ENCODE assay signal across 35 cellular contexts in the genomic region with DNA sequence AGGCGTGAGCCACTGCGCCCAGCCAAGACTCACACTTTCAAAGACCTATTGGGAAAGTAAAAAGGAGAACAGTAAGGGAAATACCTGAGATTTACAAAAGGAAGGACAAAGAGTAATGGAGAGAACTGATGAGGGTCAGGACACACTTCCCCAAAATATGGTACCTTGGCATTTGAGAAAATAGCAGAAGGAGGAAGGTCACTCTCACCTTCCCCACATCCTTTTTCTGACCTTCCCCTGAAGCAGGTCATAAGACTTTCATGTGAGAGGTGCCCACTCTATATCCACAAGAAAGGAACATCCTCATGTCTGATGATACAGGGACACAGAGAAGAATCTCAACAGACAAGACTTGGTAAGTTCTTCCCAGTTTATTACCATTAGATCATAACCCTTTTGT.
DNase-seq lines count a peak whose midpoint lies in the region; ATAC-seq, FAIRE-seq and TF ChIP-seq lines count a peak whose summit lies in the region.
"Had no signal": no experiment of that assay in that cellular context is flagged by ENCODE, and none has a peak within 500 bp of the region (broad histone marks: within the 10 kb centered on the region; RNA-seq: fewer than 3 reads in every experiment).

No MANE protein-coding gene starts in this region.

- H3K9me3 Mint-ChIP-seq in stimulated activated memory B cell treated with anti-CD40 and anti-IgM and Interleukin-4, amounts not matched to agents 10 μg/mL and 1 μg/mL and 100 μg/mL, for 72 hours: peaks cover 6% of the 10 kb centered on the region
- peaks cover 5 to 7% of the 10 kb centered on the region in 2 donors for H3K9me3 Mint-ChIP-seq in stimulated activated naive B cell treated with anti-CD40 and anti-IgM and Interleukin-4, amounts not matched to agents 10 μg/mL and 1 μg/mL and 100 μg/mL, for 72 hours
- H3K9me3 Mint-ChIP-seq: CD4-positive, alpha-beta T cell; CD8-positive, alpha-beta T cell had no signal

- no peak overlapping the region for H3K27ac ChIP-seq in H1 (ENCODE audit: low read depth, low read length)
- no peak overlapping the region for H3K27ac ChIP-seq in neuronal stem cell (replicated peaks; ENCODE audit: low read length)
- no peak overlapping the region for H3K27ac ChIP-seq in mammary epithelial cell (ENCODE audit: insufficient read depth, low read depth, low read length)
- H3K27ac ChIP-seq: 22Rv1; A549; BLaER1; BLaER1 treated with 17β-estradiol and CSF1 and Interleukin-3, amounts not matched to agents 10 nM and 100 nM; C4-2B had no signal

- H3K4me3 ChIP-seq in H1 (ENCODE audit: extremely low read depth in 1 of 4, insufficient read depth in 2 of 4, low read depth in 3 of 4, low read length in 4 of 4) (no peak overlapping the region), neuronal stem cell (ENCODE audit: low read length in 2 of 2) (no peak overlapping the region), mammary epithelial cell (replicated peaks in 1 of 3; ENCODE audit: insufficient read depth in 1 of 3, low read depth in 2 of 3, low read length in 3 of 3) (no peak overlapping the region)
- H3K4me3 ChIP-seq: A549; BLaER1; BLaER1 treated with 17β-estradiol and CSF1 and Interleukin-3, amounts not matched to agents 10 nM and 100 nM had no signal

- no peak for TF ChIP-seq RAD21 in H1 (IDR thresholded peaks at IDR 0.05 in 1 of 2, conservative IDR thresholded peaks at IDR 0.05 in 1 of 2; ENCODE audit: low read depth in 2 of 2, low read length in 2 of 2)

- H2AK5ac ChIP-seq in H1 (ENCODE audit: low read depth, low read length) (no peak overlapping the region), neuronal stem cell (ENCODE audit: low read depth, low read length) (no peak overlapping the region)

- ATAC-seq in stimulated activated memory B cell treated with anti-CD40 and anti-IgM and Interleukin-4, amounts not matched to agents 10 μg/mL and 1 μg/mL and 100 μg/mL, for 72 hours: peak; percentile 65
- peak; percentile 77 for ATAC-seq in stimulated activated naive B cell treated with anti-CD40 and anti-IgM and Interleukin-4, amounts not matched to agents 10 μg/mL and 1 μg/mL and 100 μg/mL, for 72 hours (replicated peaks)
- ATAC-seq: A549; CD8-positive, alpha-beta T cell had no signal

- no peak overlapping the region for H2AFZ ChIP-seq in H1 (ENCODE audit: low read length)
- H2AFZ ChIP-seq in neuronal stem cell (ENCODE audit: low read length): no peak overlapping the region
- no peak overlapping the region for H2AFZ ChIP-seq in mammary epithelial cell (ENCODE audit: low read depth, low read length)

- TF ChIP-seq POLR2A in H1 (IDR thresholded peaks at IDR 0.05; ENCODE audit: control extremely low read depth in 1 of 2, low read depth in 2 of 2, low read length in 2 of 2): no peak

- H4K5ac ChIP-seq in H1 (ENCODE audit: insufficient read length, low read depth, low read length): no peak overlapping the region

- H4K91ac ChIP-seq in H1 (replicated peaks; ENCODE audit: insufficient read length, low read length) (no peak overlapping the region), neuronal stem cell (ENCODE audit: low read depth, low read length, poor library complexity) (no peak overlapping the region)

- dilution Hi-C loops in mammary epithelial cell (cut with HindIII; ENCODE audit: low sequenced_read_pairs): no loop called here

- no peak for TF ChIP-seq EP300 in H1 (IDR thresholded peaks at IDR 0.05; ENCODE audit: borderline replicate concordance in 1 of 2, low read depth in 2 of 2, low read length in 2 of 2)

- H2BK20ac ChIP-seq in H1 (ENCODE audit: low read length): no peak overlapping the region

- H3K79me2 ChIP-seq in H1 (ENCODE audit: control insufficient read depth in 1 of 2, insufficient read depth in 2 of 2, low read length in 2 of 2) (no peaks in the 10 kb centered on the region), mammary epithelial cell (ENCODE audit: insufficient read depth, low read length) (no peaks in the 10 kb centered on the region)

- no peak for TF ChIP-seq CTCF in H1 (IDR thresholded peaks at IDR 0.05; ENCODE audit: control extremely low read depth in 1 of 3, insufficient read depth in 1 of 3, low read depth in 1 of 3, low read length in 3 of 3)
- TF ChIP-seq CTCF in mammary epithelial cell (conservative IDR thresholded peaks at IDR 0.05 in 1 of 2, IDR thresholded peaks at IDR 0.05 in 1 of 2; ENCODE audit: extremely low read depth in 1 of 2, insufficient read depth in 1 of 2, low read depth in 1 of 2, low read length in 2 of 2): no peak

- H3K23me2 ChIP-seq in H1 (ENCODE audit: low read depth, low read length): no peaks in the 10 kb centered on the region

- H3K4me3 Mint-ChIP-seq in stimulated activated memory B cell treated with anti-CD40 and anti-IgM and Interleukin-4, amounts not matched to agents 10 μg/mL and 1 μg/mL and 100 μg/mL, for 72 hours: no peak overlapping the region
- no peak overlapping the region for H3K4me3 Mint-ChIP-seq in stimulated activated naive B cell treated with anti-CD40 and anti-IgM and Interleukin-4, amounts not matched to agents 10 μg/mL and 1 μg/mL and 100 μg/mL, for 72 hours
- H3K4me3 Mint-ChIP-seq: B cell; CD14-positive monocyte; CD4-positive, alpha-beta memory T cell; CD4-positive, alpha-beta T cell; CD4-positive, CD25-positive, alpha-beta regulatory T cell; CD8-positive, alpha-beta memory T cell; CD8-positive, alpha-beta T cell had no signal

- POLR2A ChIA-PET in H1 (lab: Charles Lee; ENCODE audit: partially characterized antibody): no interaction called here

- intact Hi-C loops in mammary epithelial cell (cut with micrococcal nuclease): no loop called here

- no peak overlapping the region for H2BK5ac ChIP-seq in H1 (ENCODE audit: low read depth, low read length)
- no peak overlapping the region for H2BK5ac ChIP-seq in neuronal stem cell (ENCODE audit: low read length)

- in situ Hi-C loops in mammary epithelial cell (cut with MboI; ENCODE audit: low sequenced_read_pairs in 2 of 2): no loop called here

- BruUV-seq in mammary epithelial cell (replicated peaks; lab: Mats Ljungman, UMichigan): no TSS peak

- H3K27me3 ChIP-seq in H1 (replicated peaks in 1 of 4; ENCODE audit: control insufficient read depth in 3 of 4, extremely low read depth in 1 of 4, insufficient read depth in 3 of 4, low read length in 3 of 4) (no peaks in the 10 kb centered on the region), neuronal stem cell (ENCODE audit: control insufficient read depth in 3 of 3, insufficient read depth in 3 of 3, low read depth in 1 of 3, low read length in 3 of 3) (no peaks in the 10 kb centered on the region), mammary epithelial cell (ENCODE audit: insufficient read depth, low read length) (no peaks in the 10 kb centered on the region)
- H3K27me3 ChIP-seq: BE2C; BLaER1; BLaER1 treated with 17β-estradiol and CSF1 and Interleukin-3, amounts not matched to agents 10 nM and 100 nM had no signal

- CTCF ChIA-PET in H1 (lab: Charles Lee; ENCODE audit: partially characterized antibody): no interaction called here
- CTCF ChIA-PET in mammary epithelial cell (lab: Charles Lee; ENCODE audit: low non-redundant PET): no interaction called here

- no peaks in the 10 kb centered on the region for H3K79me1 ChIP-seq in H1 (ENCODE audit: low read depth, low read length)
- no peaks in the 10 kb centered on the region for H3K79me1 ChIP-seq in neuronal stem cell (ENCODE audit: low read depth, low read length)

- H3K9me3 ChIP-seq in H1 (ENCODE audit: insufficient read depth in 2 of 2, low read depth in 1 of 2, low read length in 1 of 2): peaks cover 0 to 5% of the 10 kb centered on the region in 2 experiments; a peak in 1 of 4 replicates
- peaks cover 4 to 7% of the 10 kb centered on the region in 2 donors for H3K9me3 ChIP-seq in neuronal stem cell (replicated peaks in 1 of 2; ENCODE audit: control insufficient read depth in 2 of 2, insufficient read depth in 1 of 2, low read depth in 1 of 2, low read length in 2 of 2)
- no peaks in the 10 kb centered on the region for H3K9me3 ChIP-seq in mammary epithelial cell (replicated peaks; ENCODE audit: insufficient read depth, low read length)
- H3K9me3 ChIP-seq: A549, BE2C, BLaER1, Caco-2 had no signal

- H4K20me1 ChIP-seq in H1 (replicated peaks in 1 of 2; ENCODE audit: control insufficient read depth in 1 of 2, insufficient read depth in 2 of 2, low read length in 2 of 2) (no peaks in the 10 kb centered on the region), mammary epithelial cell (ENCODE audit: insufficient read depth, low read length) (no peaks in the 10 kb centered on the region)
- H4K20me1 ChIP-seq: BLaER1; BLaER1 treated with 17β-estradiol and CSF1 and Interleukin-3, amounts not matched to agents 10 nM and 100 nM had no signal

- no peak overlapping the region for H4K8ac ChIP-seq in H1 (ENCODE audit: extremely low read depth, insufficient read depth, low read length)
- H4K8ac ChIP-seq in neuronal stem cell (ENCODE audit: low read depth, low read length): no peak overlapping the region

- no peaks in the 10 kb centered on the region for H3K4me1 Mint-ChIP-seq in stimulated activated memory B cell treated with anti-CD40 and anti-IgM and Interleukin-4, amounts not matched to agents 10 μg/mL and 1 μg/mL and 100 μg/mL, for 72 hours
- peaks cover 4 to 7% of the 10 kb centered on the region in 2 donors for H3K4me1 Mint-ChIP-seq in stimulated activated naive B cell treated with anti-CD40 and anti-IgM and Interleukin-4, amounts not matched to agents 10 μg/mL and 1 μg/mL and 100 μg/mL, for 72 hours
- H3K4me1 Mint-ChIP-seq: CD14-positive monocyte; CD4-positive, CD25-positive, alpha-beta regulatory T cell; CD8-positive, alpha-beta memory T cell had no signal

- H3K14ac ChIP-seq in H1 (ENCODE audit: insufficient read length) (no peak overlapping the region), neuronal stem cell (ENCODE audit: low read length) (no peak overlapping the region)

- H3K36me3 ChIP-seq in H1 (ENCODE audit: control insufficient read depth in 2 of 4, insufficient read depth in 4 of 4, low read length in 3 of 4) (no peaks in the 10 kb centered on the region), neuronal stem cell (replicated peaks in 1 of 2; ENCODE audit: control insufficient read depth in 2 of 2, insufficient read depth in 2 of 2, low read length in 2 of 2) (no peaks in the 10 kb centered on the region), mammary epithelial cell (ENCODE audit: insufficient read depth, low read length) (no peaks in the 10 kb centered on the region)
- H3K36me3 ChIP-seq: BE2C; BLaER1; BLaER1 treated with 17β-estradiol and CSF1 and Interleukin-3, amounts not matched to agents 10 nM and 100 nM had no signal

- H3K23ac ChIP-seq in H1 (ENCODE audit: insufficient read length): no peak overlapping the region
- no peak overlapping the region for H3K23ac ChIP-seq in neuronal stem cell (ENCODE audit: low read depth, low read length, poor library complexity)

- 90% methylated on average over 2 of the region's 2 CpGs; no CpG with 5 or more reads in 1 of the 2 experiments for WGBS in H1 (ENCODE audit: extremely low coverage in 1 of 2, insufficient coverage in 1 of 2, insufficient read length in 1 of 2, insufficient replicate concordance in 2 of 2, low coverage in 1 of 2, low lambda C conversion rate in 2 of 2, missing lambda C conversion rate in 1 of 2), 2 experiments
- WGBS in neuronal stem cell (ENCODE audit: extremely low coverage in 2 of 2, insufficient read length in 2 of 2, insufficient replicate concordance in 1 of 2), 2 donors: no CpG with 5 or more reads among the region's 2 CpGs
- WGBS in mammary epithelial cell (ENCODE audit: low coverage, missing lambda C conversion rate): 100% methylated on average over 2 of the region's 2 CpGs

- H3K18ac ChIP-seq in H1 (ENCODE audit: extremely low read depth, low read length) (no peak overlapping the region), neuronal stem cell (ENCODE audit: low read length) (no peak overlapping the region)

- no peak for FAIRE-seq in H1 (lab: Jason Lieb, UNC)
- FAIRE-seq: A204.1, A549, D721Med had no signal

- H2BK12ac ChIP-seq in H1 (ENCODE audit: low read depth, low read length) (no peak overlapping the region), neuronal stem cell (ENCODE audit: low read length) (no peak overlapping the region)

- H2BK15ac ChIP-seq in H1 (ENCODE audit: low read length) (0 out of 2 replicates have a peak overlapping the region, but pooled peaks have one; percentile 16), neuronal stem cell (ENCODE audit: low read length) (no peak overlapping the region)

- no peaks in the 10 kb centered on the region for H3K27me3 Mint-ChIP-seq in stimulated activated memory B cell treated with anti-CD40 and anti-IgM and Interleukin-4, amounts not matched to agents 10 μg/mL and 1 μg/mL and 100 μg/mL, for 72 hours
- no peaks in the 10 kb centered on the region for H3K27me3 Mint-ChIP-seq in stimulated activated naive B cell treated with anti-CD40 and anti-IgM and Interleukin-4, amounts not matched to agents 10 μg/mL and 1 μg/mL and 100 μg/mL, for 72 hours
- H3K27me3 Mint-ChIP-seq: B cell; CD4-positive, alpha-beta memory T cell; CD4-positive, alpha-beta T cell; CD4-positive, CD25-positive, alpha-beta regulatory T cell; CD8-positive, alpha-beta memory T cell had no signal

- H2BK120ac ChIP-seq in H1 (replicated peaks; ENCODE audit: low read depth, low read length) (no peak overlapping the region), neuronal stem cell (ENCODE audit: low read depth, low read length) (no peak overlapping the region)

- no peak overlapping the region for H3K27ac Mint-ChIP-seq in stimulated activated memory B cell treated with anti-CD40 and anti-IgM and Interleukin-4, amounts not matched to agents 10 μg/mL and 1 μg/mL and 100 μg/mL, for 72 hours
- no peak overlapping the region for H3K27ac Mint-ChIP-seq in stimulated activated naive B cell treated with anti-CD40 and anti-IgM and Interleukin-4, amounts not matched to agents 10 μg/mL and 1 μg/mL and 100 μg/mL, for 72 hours
- H3K27ac Mint-ChIP-seq: B cell; CD14-positive monocyte; CD4-positive, alpha-beta T cell; CD4-positive, CD25-positive, alpha-beta regulatory T cell; CD8-positive, alpha-beta memory T cell; CD8-positive, alpha-beta T cell had no signal

- no peak overlapping the region for H3K56ac ChIP-seq in H1 (replicated peaks; ENCODE audit: insufficient read length, low read depth, low read length)

- H3K4ac ChIP-seq in H1 (replicated peaks; ENCODE audit: insufficient read length, low read depth, low read length) (no peak overlapping the region), neuronal stem cell (ENCODE audit: low read length) (no peak overlapping the region)

- H3K4me2 ChIP-seq in H1 (ENCODE audit: insufficient read depth in 1 of 2, low read depth in 2 of 2, low read length in 2 of 2) (no peak overlapping the region), neuronal stem cell (ENCODE audit: insufficient read depth, low read length, poor library complexity, severe bottlenecking) (no peak overlapping the region), mammary epithelial cell (ENCODE audit: insufficient read depth, low read depth, low read length) (no peak overlapping the region)
- H3K4me2 ChIP-seq: A549; BLaER1; BLaER1 treated with 17β-estradiol and CSF1 and Interleukin-3, amounts not matched to agents 10 nM and 100 nM had no signal

- H3K9ac ChIP-seq in H1 (replicated peaks in 1 of 4; ENCODE audit: extremely low read depth in 1 of 4, low read depth in 3 of 4, low read length in 3 of 4): no peak overlapping the region
- no peak overlapping the region for H3K9ac ChIP-seq in neuronal stem cell (ENCODE audit: low read depth, low read length, poor library complexity)
- no peak overlapping the region for H3K9ac ChIP-seq in mammary epithelial cell (ENCODE audit: insufficient read depth, low read length)
- H3K9ac ChIP-seq: BLaER1; BLaER1 treated with 17β-estradiol and CSF1 and Interleukin-3, amounts not matched to agents 10 nM and 100 nM had no signal

- DNase-seq in H1 (ENCODE audit: low read depth in 1 of 2, low spot score in 2 of 2): no peak
- no peak for DNase-seq in stimulated activated naive B cell treated with anti-CD40 and anti-IgM and Interleukin-4, amounts not matched to agents 10 μg/mL and 1 μg/mL and 100 μg/mL, for 72 hours
- DNase-seq in DMS 273 (lab: John Stamatoyannopoulos, UW; ENCODE audit: unreplicated experiment): no peak
- DNase-seq in neuronal stem cell (ENCODE audit: low spot score): no peak
- DNase-seq in mammary epithelial cell: no peak
- DNase-seq: 8988T; ACHN; AML-193; BE2C; C1 segment of cervical spinal cord; Caco-2; Calu3; CD4-positive, alpha-beta memory T cell; CD4-positive, alpha-beta T cell; CD4-positive, CD25-positive, alpha-beta regulatory T cell; CD8-positive, alpha-beta memory T cell; CD8-positive, alpha-beta T cell; COR-L47; DMS 273 treated with DMSO at 0.1 percent for 48 hours; DMS153; DMS53; DMS79; DMS79 treated with DMSO at 0.1 percent for 48 hours; DND-41; EL had no signal

- peaks cover 47% of the 10 kb centered on the region for H3K36me3 Mint-ChIP-seq in stimulated activated memory B cell treated with anti-CD40 and anti-IgM and Interleukin-4, amounts not matched to agents 10 μg/mL and 1 μg/mL and 100 μg/mL, for 72 hours
- H3K36me3 Mint-ChIP-seq in stimulated activated naive B cell treated with anti-CD40 and anti-IgM and Interleukin-4, amounts not matched to agents 10 μg/mL and 1 μg/mL and 100 μg/mL, for 72 hours: peaks cover 21 to 44% of the 10 kb centered on the region in 2 donors

- H3K4me1 ChIP-seq in H1 (replicated peaks in 1 of 4; ENCODE audit: control insufficient read depth in 3 of 4, insufficient read depth in 4 of 4, low read length in 3 of 4) (no peaks in the 10 kb centered on the region), neuronal stem cell (ENCODE audit: control insufficient read depth in 2 of 2, insufficient read depth in 1 of 2, low read depth in 1 of 2, low read length in 2 of 2) (peaks cover 1 to 12% of the 10 kb centered on the region in 2 donors), mammary epithelial cell (ENCODE audit: insufficient read depth, low read length) (no peaks in the 10 kb centered on the region)
- H3K4me1 ChIP-seq: A549; BE2C; BLaER1; BLaER1 treated with 17β-estradiol and CSF1 and Interleukin-3, amounts not matched to agents 10 nM and 100 nM; Caco-2 had no signal
